9 cellular contexts compared by ENCODE assay signal in genomic region chr12:12172106-12172511, GRCh38.
DNase-seq lines count a peak whose midpoint lies in the region; ATAC-seq and TF ChIP-seq lines count a peak whose summit lies in the region.
"Had no signal": no experiment of that assay in that cellular context is flagged by ENCODE, and none has a peak within 500 bp of the region (broad histone marks: within the 10 kb centered on the region; RNA-seq: fewer than 3 reads in every experiment).

No MANE protein-coding gene starts in this region.

- H3K4me3 ChIP-seq in MM.1S (ENCODE audit: low read length) (no peak overlapping the region), Karpas-422 (ENCODE audit: low read length) (no peak overlapping the region)

- H4K20me1 ChIP-seq in MM.1S (ENCODE audit: insufficient read depth, low read length), result no peaks in the 10 kb centered on the region
- no peaks in the 10 kb centered on the region for H4K20me1 ChIP-seq in H9 (ENCODE audit: control insufficient read depth, insufficient read depth, insufficient read length)
- 0 out of 2 replicates have a peak, but pooled peaks cover 7% of the 10 kb centered on the region for H4K20me1 ChIP-seq in Karpas-422 (ENCODE audit: insufficient read depth, low read depth, low read length)

- DNase-seq in MM.1S (peak; percentile 62), epithelial cell of prostate (ENCODE audit: low read depth, low spot score) (peak; percentile 41), osteocyte (ENCODE audit: extremely low spot score, unreplicated experiment) (no peak), H9 (no peak), Karpas-422 (no peak), NCI-H345 (lab: John Stamatoyannopoulos, UW) (no peak)

- no peak overlapping the region for H3K56ac ChIP-seq in H9 (ENCODE audit: insufficient read length, low read depth, low read length)

- WGBS in H9 (ENCODE audit: extremely low coverage, insufficient read length, low lambda C conversion rate), result no CpG with 5 or more reads among the region's 1 CpG

- H2AFZ ChIP-seq in MM.1S (ENCODE audit: low read length) (no peak overlapping the region), H9 (ENCODE audit: low read length) (no peak overlapping the region), Karpas-422 (ENCODE audit: low read length) (no peak overlapping the region)

- no peaks in the 10 kb centered on the region for H3K9me2 ChIP-seq in MM.1S (replicated peaks; ENCODE audit: insufficient read depth, low read length)
- H3K9me2 ChIP-seq in Karpas-422 (replicated peaks; ENCODE audit: insufficient read depth, low read length), result no peaks in the 10 kb centered on the region

- no peaks in the 10 kb centered on the region for H3K23me2 ChIP-seq in H9 (ENCODE audit: insufficient read length, low read depth, low read length, poor library complexity, severe bottlenecking)

- H3K4me1 Mint-ChIP-seq in osteocyte (ENCODE audit: unreplicated experiment), result peaks cover 9% of the 10 kb centered on the region
- peaks cover 0 to 3% of the 10 kb centered on the region in 2 experiments; a peak in 1 of 4 replicates for H3K4me1 Mint-ChIP-seq in H9

- H3K27me3 ChIP-seq in MM.1S (replicated peaks; ENCODE audit: insufficient read depth, low read length) (no peaks in the 10 kb centered on the region), H9 (ENCODE audit: insufficient read depth, low read length) (no peaks in the 10 kb centered on the region), Karpas-422 (ENCODE audit: low read length) (no peaks in the 10 kb centered on the region)

- no peak overlapping the region for H2BK5ac ChIP-seq in H9 (ENCODE audit: insufficient read length, low read length)

- H3K23ac ChIP-seq in H9 (ENCODE audit: insufficient read length, low read depth, low read length), result no peak overlapping the region

- H3K4me3 Mint-ChIP-seq in osteocyte (ENCODE audit: unreplicated experiment) (no peak overlapping the region), H9 (no peak overlapping the region)

- H3K36me3 Mint-ChIP-seq in osteocyte (ENCODE audit: unreplicated experiment) (peaks cover 6% of the 10 kb centered on the region), H9 (ENCODE audit: insufficient read depth in 1 of 3, low read depth in 3 of 3) (peaks cover 0 to 7% (median 4%) of the 10 kb centered on the region in 3 experiments; a peak in 2 of 7 replicates)

- H4K5ac ChIP-seq in H9 (ENCODE audit: insufficient read length, low read depth, low read length), result no peak overlapping the region

- H3K9ac ChIP-seq in MM.1S (ENCODE audit: low read length) (no peak overlapping the region), H9 (ENCODE audit: extremely low read depth, insufficient read length, low read length) (no peak overlapping the region), Karpas-422 (ENCODE audit: low read length) (no peak overlapping the region)

- H3K4me2 ChIP-seq in MM.1S (ENCODE audit: low read depth, low read length) (peak overlapping the region; percentile 24; the same call in 1 of the 2 replicates), H9 (ENCODE audit: insufficient read depth, insufficient read length, low read length) (no peak overlapping the region), Karpas-422 (ENCODE audit: low read depth, low read length, poor library complexity, severe bottlenecking) (no peak overlapping the region)

- no peak overlapping the region for H4K8ac ChIP-seq in H9 (replicated peaks; ENCODE audit: insufficient read length, low read depth, low read length)

- peak; percentile 84 for ATAC-seq in GM18502 (IDR thresholded peaks at IDR 0.05; ENCODE audit: poor library complexity, unreplicated experiment)
- peak; percentile 74 for ATAC-seq in GM21619 (IDR thresholded peaks at IDR 0.05; ENCODE audit: unreplicated experiment)
- ATAC-seq: Panc1 had no signal

- no peaks in the 10 kb centered on the region for H3K27me3 Mint-ChIP-seq in osteocyte (ENCODE audit: unreplicated experiment)
- no peaks in the 10 kb centered on the region for H3K27me3 Mint-ChIP-seq in H9 (ENCODE audit: low read depth)

- H2BK12ac ChIP-seq in H9 (ENCODE audit: insufficient read length, low read depth, low read length), result no peak overlapping the region

- no peaks in the 10 kb centered on the region for H3K79me2 ChIP-seq in MM.1S (ENCODE audit: low read length)
- no peaks in the 10 kb centered on the region for H3K79me2 ChIP-seq in H9 (ENCODE audit: insufficient read depth, low read length)
- no peaks in the 10 kb centered on the region for H3K79me2 ChIP-seq in Karpas-422 (ENCODE audit: low read length)

- TF ChIP-seq CTCF in MM.1S (IDR thresholded peaks at IDR 0.05; ENCODE audit: low read length) (no peak), osteocyte (IDR thresholded peaks at IDR 0.05) (no peak), H9 (conservative IDR thresholded peaks at IDR 0.05) (no peak)

- no peak overlapping the region for H4K91ac ChIP-seq in H9 (ENCODE audit: insufficient read length, low read depth, low read length)

- H3K9me3 Mint-ChIP-seq in osteocyte (ENCODE audit: unreplicated experiment), result no peaks in the 10 kb centered on the region
- no peaks in the 10 kb centered on the region for H3K9me3 Mint-ChIP-seq in H9

- H3K27ac ChIP-seq in MM.1S (ENCODE audit: low read length) (no peak overlapping the region), epithelial cell of prostate (no peak overlapping the region), H9 (ENCODE audit: insufficient read length, low read depth, low read length) (no peak overlapping the region), Karpas-422 (ENCODE audit: low read length) (no peak overlapping the region)

- H3K4me1 ChIP-seq in MM.1S (ENCODE audit: low read length), result peaks cover 23% of the 10 kb centered on the region
- H3K4me1 ChIP-seq in H9 (ENCODE audit: insufficient read depth, low read length), result no peaks in the 10 kb centered on the region
- H3K4me1 ChIP-seq in Karpas-422 (ENCODE audit: low read length), result no peaks in the 10 kb centered on the region

- H3K9me3 ChIP-seq in MM.1S (replicated peaks; ENCODE audit: insufficient read depth, low read length), result no peaks in the 10 kb centered on the region
- H3K9me3 ChIP-seq in H9 (ENCODE audit: control insufficient read depth, low read depth, low read length), result no peaks in the 10 kb centered on the region
- H3K9me3 ChIP-seq in Karpas-422 (ENCODE audit: low read length), result no peaks in the 10 kb centered on the region

- H2BK15ac ChIP-seq in H9 (ENCODE audit: low read depth, low read length), result no peak overlapping the region

- no peak overlapping the region for H2AK5ac ChIP-seq in H9 (ENCODE audit: insufficient read length, low read length)

- H3K36me3 ChIP-seq in MM.1S (replicated peaks; ENCODE audit: insufficient read depth, low read length) (no peaks in the 10 kb centered on the region), Karpas-422 (ENCODE audit: insufficient read depth, low read length) (no peaks in the 10 kb centered on the region)

- H3K27ac Mint-ChIP-seq in osteocyte (ENCODE audit: unreplicated experiment) (no peak overlapping the region), H9 (no peak overlapping the region)

- no peak overlapping the region for H2BK120ac ChIP-seq in H9 (ENCODE audit: low read depth, low read length, poor library complexity, severe bottlenecking)

- peaks cover 10% of the 10 kb centered on the region; the same call in 1 of the 2 replicates for H3F3A ChIP-seq in MM.1S (ENCODE audit: insufficient read depth, low read length)

- H2BK20ac ChIP-seq in H9 (ENCODE audit: low read depth, low read length, poor library complexity, severe bottlenecking), result no peak overlapping the region

- H3K18ac ChIP-seq in H9 (ENCODE audit: insufficient read length, low read depth, low read length), result no peak overlapping the region

- no peak overlapping the region for H3T11ph ChIP-seq in H9 (ENCODE audit: low read length)

- H3K14ac ChIP-seq in H9 (ENCODE audit: insufficient read depth, low read length), result no peak overlapping the region

- no peaks in the 10 kb centered on the region for H3K79me1 ChIP-seq in H9 (ENCODE audit: insufficient read depth, low read depth, low read length, poor library complexity, severe bottlenecking)

- H3K4ac ChIP-seq in H9 (ENCODE audit: low read depth, low read length), result no peak overlapping the region

Comparison
In these comparisons a context has a peak if more than half of its experiments do, and no peak if none do; other contexts are left out.
1. DNase-seq: peak in MM.1S (single experiment) and epithelial cell of prostate (single experiment); none in osteocyte (single experiment), H9 (single experiment), Karpas-422 (single experiment) and NCI-H345 (single experiment).